22 cellular contexts compared by ENCODE assay signal in genomic region chr1:18045654-18046053, GRCh38.
"Had no signal": no experiment of that assay in that cellular context is flagged by ENCODE, and none has a peak within 500 bp of the region (broad histone marks: within the 10 kb centered on the region; RNA-seq: fewer than 3 reads in every experiment).

No MANE protein-coding gene starts in this region.

- DNase-seq: colonic mucosa; cortex of kidney; effector CD8-positive, alpha-beta T cell; effector memory CD8-positive, alpha-beta T cell; endodermal cell; erythroblast; esophagus squamous epithelium; foreskin fibroblast; foreskin melanocyte; gastrocnemius medialis; glutamatergic neuron; head of caudate nucleus; heart right ventricle; hippocampal formation; left cardiac atrium; left lung; left ventricle myocardium superior; lower lobe of right lung; mesenchymal stem cell; mucosa of descending colon; naive B cell had no signal

- H3K27ac ChIP-seq: colonic mucosa, epithelial cell of prostate, esophagus squamous epithelium, gastrocnemius medialis, heart right ventricle, left lung, lower lobe of right lung had no signal

- H3K36me3 ChIP-seq: colonic mucosa, esophagus squamous epithelium, gastrocnemius medialis, heart right ventricle, left lung, lower lobe of right lung had no signal

- H3K27me3 ChIP-seq: colonic mucosa, gastrocnemius medialis had no signal

- H3K4me3 ChIP-seq: colonic mucosa, esophagus squamous epithelium, gastrocnemius medialis, heart right ventricle, left lung, lower lobe of right lung, mucosa of descending colon had no signal

- H3K9me3 ChIP-seq: colonic mucosa, esophagus squamous epithelium, gastrocnemius medialis, heart right ventricle, left lung, lower lobe of right lung, mucosa of descending colon had no signal

- H3K4me1 ChIP-seq: colonic mucosa, esophagus squamous epithelium, gastrocnemius medialis, heart right ventricle, left lung, lower lobe of right lung had no signal
